ENCODE assay signal across 9 cellular contexts in the genomic region with DNA sequence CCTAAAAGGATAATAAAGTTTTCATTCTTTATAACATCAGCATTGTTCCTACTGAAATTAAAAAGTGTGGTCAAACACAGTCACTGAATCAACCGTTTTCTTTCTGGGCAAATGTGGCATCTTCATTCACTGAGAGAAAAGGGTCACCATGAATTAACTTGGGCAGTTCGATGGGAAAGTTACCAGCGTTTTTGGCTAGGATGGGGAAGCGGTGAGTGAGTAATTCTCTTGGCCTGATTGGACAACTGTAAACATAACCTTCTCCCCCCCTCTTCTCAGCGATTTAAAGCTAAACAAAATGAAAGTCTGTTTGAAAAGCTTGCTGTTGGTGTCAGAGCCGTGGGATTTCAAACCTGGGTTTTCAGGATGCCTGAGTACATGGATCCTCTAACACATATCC.
DNase-seq lines count a peak whose midpoint lies in the region; ATAC-seq and TF ChIP-seq lines count a peak whose summit lies in the region.
"Had no signal": no experiment of that assay in that cellular context is flagged by ENCODE, and none has a peak within 500 bp of the region (broad histone marks: within the 10 kb centered on the region; RNA-seq: fewer than 3 reads in every experiment).

No MANE protein-coding gene starts in this region.

- in situ Hi-C loops in astrocyte of the cerebellum (cut with HindIII; ENCODE audit: low sequenced_read_pairs) = no loop called here

- TF ChIP-seq POLR2A in upper lobe of left lung (IDR thresholded peaks at IDR 0.05) = no peak

- ATAC-seq in activated T-cell treated with anti-CD3 and anti-CD28 coated beads, Interleukin-2, amount 50 U/mL, for 72 hours (replicated peaks in 1 of 2) = peak; percentile 54 to 55
- ATAC-seq in left lung = peak; percentile 33
- peak in 1 of 2 donors; percentile 61 for ATAC-seq in upper lobe of left lung (ENCODE audit: low FRiP score in 2 of 2)

- 49 to 51% methylated on average over 6 of the region's 6 CpGs for WGBS in upper lobe of left lung, 2 donors

- H3K4me3 ChIP-seq in astrocyte of the cerebellum (ENCODE audit: low read depth, low read length) = peak overlapping the region; percentile 32
- no peak overlapping the region for H3K4me3 ChIP-seq in left lung
- H3K4me3 ChIP-seq in upper lobe of left lung = no peak overlapping the region

- H3K36me3 Mint-ChIP-seq in activated T-cell treated with anti-CD3 and anti-CD28 coated beads, Interleukin-2, amount 50 U/mL, for 72 hours (ENCODE audit: insufficient read depth in 2 of 2) = no peaks in the 10 kb centered on the region
- H3K36me3 Mint-ChIP-seq in Calu3 (ENCODE audit: insufficient read depth, unreplicated experiment) = no peaks in the 10 kb centered on the region

- peak overlapping the region; percentile 17 to 72 for H3K4me3 Mint-ChIP-seq in activated T-cell treated with anti-CD3 and anti-CD28 coated beads, Interleukin-2, amount 50 U/mL, for 72 hours
- H3K4me3 Mint-ChIP-seq in Calu3 (ENCODE audit: low read depth, unreplicated experiment) = no peak overlapping the region

- no peaks in the 10 kb centered on the region for H3K9me3 Mint-ChIP-seq in activated T-cell treated with anti-CD3 and anti-CD28 coated beads, Interleukin-2, amount 50 U/mL, for 72 hours
- H3K9me3 Mint-ChIP-seq in Calu3 (ENCODE audit: low read depth, unreplicated experiment) = no peaks in the 10 kb centered on the region

- H3K27me3 ChIP-seq in left lung = no peaks in the 10 kb centered on the region
- H3K27me3 ChIP-seq in upper lobe of left lung = no peaks in the 10 kb centered on the region
- H3K27me3 ChIP-seq: BE2C had no signal

- intact Hi-C loops in left lung (cut with DNase I) = no loop called here
- intact Hi-C loops in Calu3 (cut with micrococcal nuclease; ENCODE audit: unreplicated experiment) = no loop called here

- no TSS peak for BruUV-seq in Calu3 (replicated peaks; lab: Mats Ljungman, UMichigan)

- no peaks in the 10 kb centered on the region for H3K27me3 Mint-ChIP-seq in activated T-cell treated with anti-CD3 and anti-CD28 coated beads, Interleukin-2, amount 50 U/mL, for 72 hours (ENCODE audit: low read depth)
- no peaks in the 10 kb centered on the region for H3K27me3 Mint-ChIP-seq in Calu3 (ENCODE audit: unreplicated experiment)

- no peak for TF ChIP-seq EP300 in upper lobe of left lung (IDR thresholded peaks at IDR 0.05)

- peaks cover 11% of the 10 kb centered on the region for H3K4me1 Mint-ChIP-seq in activated T-cell treated with anti-CD3 and anti-CD28 coated beads, Interleukin-2, amount 50 U/mL, for 72 hours (ENCODE audit: low read depth)
- H3K4me1 Mint-ChIP-seq in Calu3 (ENCODE audit: low read depth, unreplicated experiment) = peaks cover 14% of the 10 kb centered on the region

- H3K27ac Mint-ChIP-seq in activated T-cell treated with anti-CD3 and anti-CD28 coated beads, Interleukin-2, amount 50 U/mL, for 72 hours = peak overlapping the region; percentile 91
- no peak overlapping the region for H3K27ac Mint-ChIP-seq in Calu3 (ENCODE audit: unreplicated experiment)

- H3K27ac ChIP-seq in left lung = peak overlapping the region; percentile 63 to 71
- H3K27ac ChIP-seq in upper lobe of left lung = peak overlapping the region; percentile 31 to 74 (median 52)

- DNase-seq in activated T-cell treated with anti-CD3 and anti-CD28 coated beads, Interleukin-2, amount 50 U/mL, for 72 hours = peak in 1 of 2 donors; percentile 14
- no peak for DNase-seq in activated T-cell treated with anti-CD3 and anti-CD28 coated beads for 4 hours
- DNase-seq in astrocyte of the cerebellum (ENCODE audit: low read depth) = peak; percentile 79
- no peak for DNase-seq in left lung
- DNase-seq in upper lobe of left lung = no peak
- no peak for DNase-seq in Calu3
- DNase-seq in NCI-H2171 (lab: John Stamatoyannopoulos, UW) = no peak
- DNase-seq in activated CD4-positive, alpha-beta T cell treated with anti-CD3 and anti-CD28 coated beads, Interleukin-2, amount 50 U/mL, for 4 hours = no peak
- DNase-seq: BE2C had no signal

- H3K9me3 ChIP-seq in left lung = no peaks in the 10 kb centered on the region
- H3K9me3 ChIP-seq in upper lobe of left lung = no peaks in the 10 kb centered on the region
- H3K9me3 ChIP-seq: BE2C had no signal

- H3K4me1 ChIP-seq in left lung (peaks cover 0 to 3% of the 10 kb centered on the region in 2 donors), upper lobe of left lung (peaks cover 0 to 5% (median 0%) of the 10 kb centered on the region in 4 donors)
- H3K4me1 ChIP-seq: BE2C had no signal

- CTCF ChIA-PET in Calu3 (lab: Charles Lee) = interaction anchor here (0.6 kb wide), 1 partner anchor 15 kb away, joined by 3 read pairs; no protein-coding TSS in a partner anchor

- peaks cover 0 to 56% of the 10 kb centered on the region in 2 donors for H3K36me3 ChIP-seq in left lung
- H3K36me3 ChIP-seq in upper lobe of left lung = peaks cover 0 to 86% (median 41%) of the 10 kb centered on the region in 4 donors
- H3K36me3 ChIP-seq: BE2C had no signal

- TF ChIP-seq CTCF in astrocyte of the cerebellum (IDR thresholded peaks at IDR 0.05; ENCODE audit: low read depth, low read length, missing control alignments) = no peak
- TF ChIP-seq CTCF in left lung (IDR thresholded peaks at IDR 0.05) = no peak
- no peak for TF ChIP-seq CTCF in upper lobe of left lung (IDR thresholded peaks at IDR 0.05)
- TF ChIP-seq CTCF in Calu3 (IDR thresholded peaks at IDR 0.05; ENCODE audit: unreplicated experiment) = no peak
